ENCODE assay signal across 8 cellular contexts in the genomic region with DNA sequence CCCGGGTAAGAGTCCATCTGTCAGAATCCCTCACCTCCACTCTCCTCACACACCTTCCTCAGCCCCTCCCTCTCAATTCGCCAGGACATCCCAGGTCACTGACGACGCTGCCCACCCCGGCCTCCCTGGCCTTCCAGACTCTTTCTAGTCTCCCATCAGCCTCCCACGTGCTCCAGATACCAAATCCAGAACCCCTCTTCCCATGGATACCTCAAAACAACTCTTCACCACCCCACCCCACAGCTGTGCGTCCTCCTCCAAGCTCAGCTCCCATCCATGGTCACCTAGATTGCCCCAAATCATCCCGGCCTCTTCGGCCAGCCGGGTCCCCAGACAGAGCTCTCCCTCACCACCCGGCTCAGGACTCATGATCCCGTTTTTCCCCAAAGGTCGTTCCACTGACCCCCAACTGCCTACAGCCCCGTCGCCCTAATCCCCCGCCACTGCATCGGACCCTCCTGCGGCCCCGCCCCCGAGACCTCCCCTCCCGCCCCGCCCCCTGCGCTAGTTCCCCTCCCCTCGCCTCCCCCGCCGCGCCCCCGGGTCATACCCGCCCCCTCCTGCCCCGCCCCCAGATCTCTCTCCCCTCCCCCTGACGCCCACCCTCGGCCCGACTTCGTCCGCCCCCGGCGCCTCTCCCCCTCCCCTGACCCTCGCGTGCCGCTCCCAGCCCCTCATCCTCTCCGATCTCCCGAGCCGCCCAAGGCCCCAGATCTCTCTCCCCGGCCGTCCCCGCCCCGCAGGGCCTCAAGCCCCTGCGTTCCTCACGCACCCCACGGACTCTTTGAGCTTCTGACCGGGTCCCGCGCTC. TPM values are rescaled to one million over a fixed set of nuclear protein-coding genes. Genes with fewer than 3 reads are reported as not detected.
DNase-seq lines count a peak whose midpoint lies in the region; ATAC-seq and TF ChIP-seq lines count a peak whose summit lies in the region.

No MANE protein-coding gene starts in this region.

- TF ChIP-seq CTCF in OCI-LY3 (IDR thresholded peaks at IDR 0.05; ENCODE audit: low read depth, low read length), result no peak
- TF ChIP-seq CTCF in heart right ventricle (IDR thresholded peaks at IDR 0.05), result no peak

- H3K9ac ChIP-seq in OCI-LY3 (ENCODE audit: low read length), result peak overlapping the region; percentile 80
- H3K9ac ChIP-seq in adipocyte (ENCODE audit: low read length), result peak overlapping the region; percentile 99

- peak; percentile 8 for ATAC-seq in HG02840 (IDR thresholded peaks at IDR 0.05; ENCODE audit: low FRiP score, unreplicated experiment)
- peak; percentile 17 to 62 (median 30) for ATAC-seq in heart right ventricle
- ATAC-seq in GM18861 (IDR thresholded peaks at IDR 0.05; ENCODE audit: unreplicated experiment), result no peak

- H3K27me3 ChIP-seq in OCI-LY3 (ENCODE audit: low read depth, low read length), result no peaks in the 10 kb centered on the region
- H3K27me3 ChIP-seq in adipocyte (replicated peaks; ENCODE audit: control insufficient read depth, insufficient read depth, low read length), result no peaks in the 10 kb centered on the region
- no peaks in the 10 kb centered on the region for H3K27me3 ChIP-seq in heart right ventricle

- peaks cover 11% of the 10 kb centered on the region for H3K4me1 ChIP-seq in OCI-LY3 (ENCODE audit: low read length)
- H3K4me1 ChIP-seq in adipocyte (ENCODE audit: control insufficient read depth, insufficient read depth, low read length), result peaks cover 33% of the 10 kb centered on the region
- H3K4me1 ChIP-seq in heart right ventricle, result peaks cover 7 to 43% (median 25%) of the 10 kb centered on the region in 9 donors

- H3K36me3 ChIP-seq in OCI-LY3 (replicated peaks; ENCODE audit: low read depth, low read length) (peaks cover 4% of the 10 kb centered on the region), adipocyte (ENCODE audit: control insufficient read depth, insufficient read depth, low read length, severe bottlenecking) (peaks cover 17% of the 10 kb centered on the region), heart right ventricle (peaks cover 3 to 29% (median 22%) of the 10 kb centered on the region in 9 donors)

- peaks cover 15% of the 10 kb centered on the region; the same call in 1 of the 2 replicates for H4K20me1 ChIP-seq in OCI-LY3 (ENCODE audit: insufficient read depth, low read length)

- intact Hi-C loops in heart right ventricle (cut with DNase I), result loop anchor here in 3 of 10 donors (1.0 to 5.0 kb wide), 2 partner anchors 14 to 55 kb away; a partner anchor contains a TSS

- H3K9me3 ChIP-seq in OCI-LY3 (ENCODE audit: insufficient read depth, low read length) (no peaks in the 10 kb centered on the region), adipocyte (ENCODE audit: control insufficient read depth, low read length) (no peaks in the 10 kb centered on the region), heart right ventricle (no peaks in the 10 kb centered on the region)

- peak overlapping the region; percentile 100 for H3K4me2 ChIP-seq in OCI-LY3 (ENCODE audit: low read length)

- peaks cover 9% of the 10 kb centered on the region for H3K79me2 ChIP-seq in OCI-LY3 (ENCODE audit: low read length)

- peak overlapping the region; percentile 71 for H3K4me3 ChIP-seq in GM08714 (ENCODE audit: low read length)
- H3K4me3 ChIP-seq in OCI-LY3 (ENCODE audit: low read length), result peak overlapping the region; percentile 98
- H3K4me3 ChIP-seq in adipocyte (ENCODE audit: low read length), result peak overlapping the region; percentile 99
- H3K4me3 ChIP-seq in heart right ventricle, result peak overlapping the region; percentile 51 to 88 (median 76)

- WGBS in heart right ventricle, 2 donors, result 1% methylated on average over 36 to 50 of the region's 53 CpGs

- H3K27ac ChIP-seq in OCI-LY3 (ENCODE audit: low read length), result peak overlapping the region; percentile 46; the same call in 1 of the 2 replicates
- H3K27ac ChIP-seq in heart right ventricle, result peak overlapping the region; percentile 66 to 96 (median 91)

- no peak overlapping the region; the same call in 1 of the 2 replicates for H2AFZ ChIP-seq in OCI-LY3 (ENCODE audit: low read depth, low read length)

- DNase-seq in adipocyte (ENCODE audit: low read depth) (peak; percentile 85), heart right ventricle (peak; percentile 49 to 51), pulmonary artery endothelial cell (ENCODE audit: low read depth, low spot score) (peak; percentile 11), cortex of kidney (lab: John Stamatoyannopoulos, UW) (no peak)

RNA-seq across cellular contexts. Expression of a gene that starts 0.5 kb away (rescaled TPM):
- total RNA-seq in heart right ventricle (100 to 1,000 TPM in 9 of 10 donors, 10 to 100 TPM in 1; 90.6 to 123 (median 104) TPM), pulmonary artery endothelial cell (82.9 and 114 TPM in 2 replicates)
- polyA plus RNA-seq in heart right ventricle, result 100 to 1,000 TPM; 127 to 131 TPM

RNA-seq across cellular contexts. Expression of a gene that starts 15.0 kb away (rescaled TPM):
- total RNA-seq in heart right ventricle, result 10 to 100 TPM; 20.5 to 39.0 (median 26.7) TPM
- polyA plus RNA-seq in heart right ventricle, result 10 to 100 TPM; 32.9 to 40.9 TPM
- total RNA-seq in pulmonary artery endothelial cell, result 65.0 and 66.3 TPM in 2 replicates

RNA-seq across cellular contexts. Expression of a gene that starts 54.6 kb away (rescaled TPM):
- total RNA-seq in heart right ventricle, result 1 to 10 TPM; 4.5 to 8.7 (median 6.6) TPM
- polyA plus RNA-seq in heart right ventricle, result 1 to 10 TPM; 4.2 to 4.4 TPM
- 23.1 and 29.8 TPM in 2 replicates for total RNA-seq in pulmonary artery endothelial cell

RNA-seq across cellular contexts. Expression of a gene that starts 56.7 kb away (rescaled TPM):
- total RNA-seq in heart right ventricle (10 to 100 TPM; 13.1 to 33.4 (median 17.6) TPM), pulmonary artery endothelial cell (46.9 and 48.3 TPM in 2 replicates)
- polyA plus RNA-seq in heart right ventricle, result 10 to 100 TPM; 20.1 to 41.8 TPM
